16 cellular contexts compared by ENCODE assay signal in the genomic region with DNA sequence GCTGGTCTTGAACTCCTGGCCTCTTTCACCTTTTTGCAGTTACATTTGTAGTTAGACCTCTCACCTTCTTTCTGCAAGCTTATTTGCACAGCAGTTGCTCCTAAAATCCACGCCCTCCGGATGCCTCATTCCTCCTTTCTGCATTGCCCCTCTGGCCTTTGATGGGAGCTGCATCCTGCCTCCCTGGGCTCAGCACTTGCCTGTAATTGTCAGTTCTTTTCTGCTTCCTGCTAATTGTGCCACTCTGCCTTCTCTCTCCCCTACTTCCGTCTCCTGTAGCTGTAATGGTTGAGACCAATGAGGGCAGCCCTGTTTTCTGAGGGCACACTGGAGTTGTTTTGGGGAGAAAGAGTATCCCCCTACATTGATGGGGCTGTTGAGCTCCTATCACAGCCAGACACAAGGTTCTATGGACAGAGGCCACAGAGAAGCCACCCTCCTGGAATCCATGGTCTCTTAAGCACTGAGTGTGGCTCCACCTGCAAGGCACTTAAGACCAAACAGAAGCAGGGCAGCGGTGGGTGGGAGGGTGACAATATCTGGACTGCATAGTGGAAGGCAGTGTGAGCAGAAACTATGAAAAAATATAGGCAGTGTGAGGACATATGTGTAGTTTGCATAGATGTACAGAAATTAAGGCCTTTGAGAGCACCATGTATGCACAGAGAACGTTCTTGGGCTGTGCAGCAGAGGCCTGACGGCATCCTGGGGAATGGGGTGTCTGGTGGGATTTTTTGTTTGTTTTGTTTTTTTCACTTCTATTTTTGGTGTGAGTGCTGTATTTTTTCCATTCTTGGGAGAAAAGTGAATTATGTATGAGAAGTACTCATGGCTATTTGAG. TPM values are rescaled to one million over a fixed set of nuclear protein-coding genes. Genes with fewer than 3 reads are reported as not detected.
DNase-seq lines count a peak whose midpoint lies in the region; ATAC-seq and TF ChIP-seq lines count a peak whose summit lies in the region.
"Had no signal": no experiment of that assay in that cellular context is flagged by ENCODE, and none has a peak within 500 bp of the region (broad histone marks: within the 10 kb centered on the region; RNA-seq: fewer than 3 reads in every experiment).

No MANE protein-coding gene starts in this region.

- no peaks in the 10 kb centered on the region for H3K4me1 ChIP-seq in cardiac muscle cell (ENCODE audit: low read depth)
- H3K4me1 ChIP-seq: adrenal gland, suprapubic skin had no signal

- H3K27me3 ChIP-seq in cardiac muscle cell, result no peaks in the 10 kb centered on the region
- H3K27me3 ChIP-seq: adrenal gland, suprapubic skin had no signal

- H3K27ac ChIP-seq in cardiac muscle cell, result peak overlapping the region; percentile 48
- H3K27ac ChIP-seq: adrenal gland, suprapubic skin had no signal

- H3K9me3 Mint-ChIP-seq in activated naive CD8-positive, alpha-beta T cell (ENCODE audit: low read depth), result no peaks in the 10 kb centered on the region
- H3K9me3 Mint-ChIP-seq in immature natural killer cell (no peaks in the 10 kb centered on the region), type B pancreatic cell (no peaks in the 10 kb centered on the region)

- peak overlapping the region; percentile 46 for H3K27ac Mint-ChIP-seq in activated naive CD8-positive, alpha-beta T cell
- peak overlapping the region in 4 of 6 donors; percentile 45 to 61 (median 56) for H3K27ac Mint-ChIP-seq in immature natural killer cell
- H3K27ac Mint-ChIP-seq in type B pancreatic cell, result peak overlapping the region; percentile 29

- H3K27me3 Mint-ChIP-seq in activated naive CD8-positive, alpha-beta T cell, result no peaks in the 10 kb centered on the region
- H3K27me3 Mint-ChIP-seq in immature natural killer cell (ENCODE audit: low read depth in 3 of 3) (peaks cover 0 to 2% (median 0%) of the 10 kb centered on the region in 3 donors), type B pancreatic cell (no peaks in the 10 kb centered on the region)

- no peak overlapping the region for H3K4me3 Mint-ChIP-seq in activated naive CD8-positive, alpha-beta T cell
- H3K4me3 Mint-ChIP-seq in immature natural killer cell (no peak overlapping the region), type B pancreatic cell (no peak overlapping the region)

- H3K9me3 ChIP-seq in cardiac muscle cell (ENCODE audit: low read depth), result no peaks in the 10 kb centered on the region
- H3K9me3 ChIP-seq: adrenal gland, suprapubic skin had no signal

- DNase-seq in cardiac muscle cell (ENCODE audit: low read depth in 1 of 2, low spot score in 1 of 2) (no peak), cardiac septum (ENCODE audit: low spot score) (no peak), immature natural killer cell (no peak), type B pancreatic cell (ENCODE audit: extremely low spot score, unreplicated experiment) (no peak), NCI-H146 treated with DMSO at 0.1 percent for 48 hours (lab: John Stamatoyannopoulos, UW; ENCODE audit: unreplicated experiment) (no peak), NCI-H748 (lab: John Stamatoyannopoulos, UW; ENCODE audit: unreplicated experiment) (no peak)
- DNase-seq: activated T-cell treated with anti-CD3 and anti-CD28 coated beads, Interleukin-2, amount 50 U/mL, for 1 hour; adrenal gland; foreskin fibroblast; NCI-H146; SHP77 treated with DMSO at 0.1 percent for 48 hours; stimulated activated CD4-positive, alpha-beta T cell treated with anti-CD3 and anti-CD28 coated beads, Interleukin-1b, Interleukin-23, amount 100 ng/mL, for 48 hours; T-helper 9 cell had no signal

- no peak overlapping the region for H3K4me3 ChIP-seq in cardiac muscle cell
- H3K4me3 ChIP-seq: adrenal gland, suprapubic skin had no signal

- intact Hi-C loops in cardiac septum (cut with DNase I), result no loop called here

- peaks cover 10% of the 10 kb centered on the region for H3K36me3 Mint-ChIP-seq in activated naive CD8-positive, alpha-beta T cell
- H3K36me3 Mint-ChIP-seq in immature natural killer cell (peaks cover 2 to 9% (median 6%) of the 10 kb centered on the region in 3 donors), type B pancreatic cell (peaks cover 19% of the 10 kb centered on the region)

- ATAC-seq in HG03571 (IDR thresholded peaks at IDR 0.05; ENCODE audit: unreplicated experiment), result no peak

- no peak for TF ChIP-seq CTCF in cardiac muscle cell (IDR thresholded peaks at IDR 0.05; ENCODE audit: low read depth, low read length)
- TF ChIP-seq CTCF in type B pancreatic cell (conservative IDR thresholded peaks at IDR 0.05), result no peak

- peaks cover 15% of the 10 kb centered on the region for H3K36me3 ChIP-seq in cardiac muscle cell

- peaks cover 40% of the 10 kb centered on the region for H3K4me1 Mint-ChIP-seq in activated naive CD8-positive, alpha-beta T cell (ENCODE audit: low read depth)
- peaks cover 53 to 55% of the 10 kb centered on the region in 2 donors for H3K4me1 Mint-ChIP-seq in immature natural killer cell
- H3K4me1 Mint-ChIP-seq in type B pancreatic cell (ENCODE audit: unreplicated experiment), result no peaks in the 10 kb centered on the region

RNA-seq across cellular contexts. Expression of a gene that starts 30.5 kb away (rescaled TPM):
- total RNA-seq in cardiac muscle cell, result 42.0 and 42.5 TPM in 2 replicates
- 31.2 and 31.8 TPM in 2 replicates for polyA plus RNA-seq in cardiac muscle cell
- 5.9 TPM for total RNA-seq in cardiac septum
- 10 to 100 TPM; 46.7 to 61.7 (median 47.7) TPM for polyA plus RNA-seq in immature natural killer cell
- total RNA-seq in type B pancreatic cell (ENCODE audit: low replicate concordance), result 20.7 and 24.5 TPM in 2 replicates

RNA-seq across cellular contexts. Expression of a gene that starts 31.8 kb away (rescaled TPM):
- total RNA-seq in cardiac muscle cell (56.3 and 73.7 TPM in 2 replicates), cardiac septum (46.2 TPM), type B pancreatic cell (ENCODE audit: low replicate concordance) (60.8 and 63.1 TPM in 2 replicates)
- polyA plus RNA-seq in cardiac muscle cell (108 and 118 TPM in 2 replicates), immature natural killer cell (100 to 1,000 TPM; 110 to 133 (median 115) TPM)

RNA-seq across cellular contexts. Expression of a gene that starts 33.3 kb away (rescaled TPM):
- total RNA-seq in cardiac muscle cell, result 0.57 and 0.70 TPM in 2 replicates
- 0.17 and 0.94 TPM in 2 replicates for polyA plus RNA-seq in cardiac muscle cell
- 0.43 TPM for total RNA-seq in cardiac septum
- polyA plus RNA-seq in immature natural killer cell, result under 1 TPM in 1 of 3 donors, not detected in 2; 0.13 TPM
- total RNA-seq in type B pancreatic cell (ENCODE audit: low replicate concordance), result 0.21 and 0.87 TPM in 2 replicates

RNA-seq across cellular contexts. Expression of a gene that starts 42.8 kb away (rescaled TPM):
- 26.8 and 130 TPM in 2 replicates for total RNA-seq in cardiac muscle cell
- polyA plus RNA-seq in cardiac muscle cell, result 28.2 and 127 TPM in 2 replicates
- 33.3 TPM for total RNA-seq in cardiac septum
- 100 to 1,000 TPM; 119 to 227 (median 178) TPM for polyA plus RNA-seq in immature natural killer cell
- total RNA-seq in type B pancreatic cell (ENCODE audit: low replicate concordance), result 56.3 and 56.5 TPM in 2 replicates

RNA-seq across cellular contexts. Expression of a gene that starts 48.0 kb away (rescaled TPM):
- total RNA-seq in cardiac muscle cell (1.1 and 3.2 TPM in 2 replicates), cardiac septum (0.08 TPM), type B pancreatic cell (ENCODE audit: low replicate concordance) (0.17 and 0.34 TPM in 2 replicates)
- polyA plus RNA-seq in cardiac muscle cell (0.32 and 0.59 TPM in 2 replicates), immature natural killer cell (under 1 TPM in 2 of 3 donors, not detected in 1; 0.16 to 0.53 TPM)
